Comparison of ENCODE assay signal across 16 cellular contexts in genomic region chr5:17222679-17223078, GRCh38. TPM values are rescaled to one million over a fixed set of nuclear protein-coding genes. Genes with fewer than 3 reads are reported as not detected.
A peak's percentile ranks its signal among the peaks of the same experiment; 100 is the strongest.
DNase-seq lines count a peak whose midpoint lies in the region; ATAC-seq, FAIRE-seq and TF ChIP-seq lines count a peak whose summit lies in the region.
"Had no signal": no experiment of that assay in that cellular context is flagged by ENCODE, and none has a peak within 500 bp of the region (broad histone marks: within the 10 kb centered on the region; RNA-seq: fewer than 3 reads in every experiment).

No MANE protein-coding gene starts in this region.

- peaks cover 7% of the 10 kb centered on the region; the same call in 1 of the 2 replicates for H3K79me1 ChIP-seq in H1 (ENCODE audit: low read depth, low read length)

- no peak overlapping the region for H3K4me3 Mint-ChIP-seq in T-helper 2 cell treated with Interferon-gamma antibody and Interleukin-4, amounts not matched to agents 5 μg/mL and 100 μg/mL, for 36 hours
- H3K4me3 Mint-ChIP-seq: natural killer cell had no signal

- TF ChIP-seq RAD21 in H1 (IDR thresholded peaks at IDR 0.05 in 1 of 2, conservative IDR thresholded peaks at IDR 0.05 in 1 of 2; ENCODE audit: low read depth in 2 of 2, low read length in 2 of 2) (no peak), neural cell (conservative IDR thresholded peaks at IDR 0.05) (no peak)

- no peaks in the 10 kb centered on the region for H3K4me1 Mint-ChIP-seq in T-helper 2 cell treated with Interferon-gamma antibody and Interleukin-4, amounts not matched to agents 5 μg/mL and 100 μg/mL, for 36 hours (ENCODE audit: low read depth)

- H4K8ac ChIP-seq in H1 (ENCODE audit: extremely low read depth, insufficient read depth, low read length) = no peak overlapping the region

- no peak overlapping the region for H3K56ac ChIP-seq in H1 (replicated peaks; ENCODE audit: insufficient read length, low read depth, low read length)

- FAIRE-seq in H1 (lab: Jason Lieb, UNC) = no peak

- DNase-seq in H1 (ENCODE audit: low read depth in 1 of 2, low spot score in 2 of 2) (no peak), NCI-H446 treated with DMSO at 0.1 percent for 48 hours (lab: John Stamatoyannopoulos, UW) (no peak)
- DNase-seq in T-helper 2 cell treated with Interferon-gamma antibody and Interleukin-4, amounts not matched to agents 5 μg/mL and 100 μg/mL, for 36 hours (ENCODE audit: low spot score) = no peak
- DNase-seq: activated T-cell treated with anti-CD3 and anti-CD28 coated beads, Interleukin-2, amount 50 U/mL, for 48 hours; HCEC 1CT; left ventricle myocardium superior; natural killer cell; stomach; T-helper 1 cell had no signal

- H2BK120ac ChIP-seq in H1 (replicated peaks; ENCODE audit: low read depth, low read length) = no peak overlapping the region

- H3F3A ChIP-seq in neural cell (ENCODE audit: insufficient read depth, low read length, poor library complexity, severe bottlenecking) = peaks cover 24% of the 10 kb centered on the region

- no peak for ATAC-seq in HG02759 (IDR thresholded peaks at IDR 0.05; ENCODE audit: unreplicated experiment)
- no peak for ATAC-seq in HG03521 (IDR thresholded peaks at IDR 0.05; ENCODE audit: unreplicated experiment)
- ATAC-seq: left ventricle myocardium superior, natural killer cell, sciatic nerve had no signal

- WGBS in H1 (ENCODE audit: extremely low coverage in 1 of 2, insufficient coverage in 1 of 2, insufficient read length in 1 of 2, insufficient replicate concordance in 2 of 2, low coverage in 1 of 2, low lambda C conversion rate in 2 of 2, missing lambda C conversion rate in 1 of 2), 2 experiments = 81% methylated on average over 2 of the region's 2 CpGs; no CpG with 5 or more reads in 1 of the 2 experiments

- TF ChIP-seq POLR2A in H1 (IDR thresholded peaks at IDR 0.05; ENCODE audit: control extremely low read depth in 1 of 2, low read depth in 2 of 2, low read length in 2 of 2) = no peak

- no peak overlapping the region for H3K14ac ChIP-seq in H1 (ENCODE audit: insufficient read length)

- H3K4ac ChIP-seq in H1 (replicated peaks; ENCODE audit: insufficient read length, low read depth, low read length) = no peak overlapping the region

- H3K27ac ChIP-seq in OCI-LY3 (ENCODE audit: low read length) = peak overlapping the region; percentile 99
- H3K27ac ChIP-seq in H1 (ENCODE audit: low read depth, low read length) = no peak overlapping the region
- H3K27ac ChIP-seq in neural cell (ENCODE audit: low read length) = peak overlapping the region; percentile 100
- H3K27ac ChIP-seq: BLaER1 treated with 17β-estradiol and CSF1 and Interleukin-3, amounts not matched to agents 10 nM and 100 nM; stomach had no signal

- TF ChIP-seq CTCF in OCI-LY3 (IDR thresholded peaks at IDR 0.05; ENCODE audit: low read depth, low read length) (no peak), H1 (IDR thresholded peaks at IDR 0.05; ENCODE audit: control extremely low read depth in 1 of 3, insufficient read depth in 1 of 3, low read depth in 1 of 3, low read length in 3 of 3) (no peak), neural cell (IDR thresholded peaks at IDR 0.05; ENCODE audit: poor library complexity, severe bottlenecking) (no peak)

- no peaks in the 10 kb centered on the region for H3K36me3 Mint-ChIP-seq in T-helper 2 cell treated with Interferon-gamma antibody and Interleukin-4, amounts not matched to agents 5 μg/mL and 100 μg/mL, for 36 hours (ENCODE audit: low read depth)
- H3K36me3 Mint-ChIP-seq: natural killer cell had no signal

- no peak overlapping the region for H3K27ac Mint-ChIP-seq in T-helper 2 cell treated with Interferon-gamma antibody and Interleukin-4, amounts not matched to agents 5 μg/mL and 100 μg/mL, for 36 hours
- H3K27ac Mint-ChIP-seq: natural killer cell had no signal

- no peak overlapping the region for H3K23ac ChIP-seq in H1 (ENCODE audit: insufficient read length)

- no peaks in the 10 kb centered on the region for H3K9me2 ChIP-seq in neural cell (ENCODE audit: insufficient read depth, low read length)

- peaks cover 21% of the 10 kb centered on the region for H3K27me3 Mint-ChIP-seq in T-helper 2 cell treated with Interferon-gamma antibody and Interleukin-4, amounts not matched to agents 5 μg/mL and 100 μg/mL, for 36 hours (ENCODE audit: low read depth)

- no peak overlapping the region for H2AK5ac ChIP-seq in H1 (ENCODE audit: low read depth, low read length)

- H2BK15ac ChIP-seq in H1 (ENCODE audit: low read length) = no peak overlapping the region

- H2BK12ac ChIP-seq in H1 (ENCODE audit: low read depth, low read length) = no peak overlapping the region; the same call in 1 of the 2 replicates

- TF ChIP-seq EP300 in H1 (IDR thresholded peaks at IDR 0.05; ENCODE audit: borderline replicate concordance in 1 of 2, low read depth in 2 of 2, low read length in 2 of 2) (no peak), neural cell (conservative IDR thresholded peaks at IDR 0.05; ENCODE audit: poor library complexity, severe bottlenecking) (no peak)

- H3K79me2 ChIP-seq in OCI-LY3 (ENCODE audit: low read length) (peaks cover 100% of the 10 kb centered on the region), H1 (ENCODE audit: control insufficient read depth in 1 of 2, insufficient read depth in 2 of 2, low read length in 2 of 2) (peaks cover 24 to 88% of the 10 kb centered on the region in 2 experiments), neural cell (replicated peaks; ENCODE audit: insufficient read depth, low read length) (peaks cover 91% of the 10 kb centered on the region)

- peaks cover 33% of the 10 kb centered on the region for H3K36me3 ChIP-seq in OCI-LY3 (replicated peaks; ENCODE audit: low read depth, low read length)
- peaks cover 0 to 8% (median 0%) of the 10 kb centered on the region in 4 experiments; a peak in 2 of 8 replicates for H3K36me3 ChIP-seq in H1 (ENCODE audit: control insufficient read depth in 2 of 4, insufficient read depth in 4 of 4, low read length in 3 of 4)
- peaks cover 10% of the 10 kb centered on the region for H3K36me3 ChIP-seq in neural cell (ENCODE audit: insufficient read depth, low read length)
- H3K36me3 ChIP-seq: stomach had no signal

- peak overlapping the region; percentile 91 for H3K9ac ChIP-seq in OCI-LY3 (ENCODE audit: low read length)
- no peak overlapping the region for H3K9ac ChIP-seq in H1 (replicated peaks in 1 of 4; ENCODE audit: extremely low read depth in 1 of 4, low read depth in 3 of 4, low read length in 3 of 4)
- H3K9ac ChIP-seq in neural cell (ENCODE audit: low read length) = peak overlapping the region; percentile 1
- H3K9ac ChIP-seq: BLaER1 treated with 17β-estradiol and CSF1 and Interleukin-3, amounts not matched to agents 10 nM and 100 nM had no signal

- peaks cover 72% of the 10 kb centered on the region for H3K4me1 ChIP-seq in OCI-LY3 (ENCODE audit: low read length)
- H3K4me1 ChIP-seq in H1 (replicated peaks in 1 of 4; ENCODE audit: control insufficient read depth in 3 of 4, insufficient read depth in 4 of 4, low read length in 3 of 4) = peaks cover 2 to 24% (median 13%) of the 10 kb centered on the region in 4 experiments

- H2BK5ac ChIP-seq in H1 (ENCODE audit: low read depth, low read length) = no peak overlapping the region

- peaks cover 8% of the 10 kb centered on the region; the same call in 1 of the 2 replicates for H3K23me2 ChIP-seq in H1 (ENCODE audit: low read depth, low read length)

- no peak overlapping the region for H4K91ac ChIP-seq in H1 (replicated peaks; ENCODE audit: insufficient read length, low read length)

- CTCF ChIA-PET in H1 (lab: Charles Lee; ENCODE audit: partially characterized antibody) = no interaction called here

- H3K4me2 ChIP-seq in OCI-LY3 (ENCODE audit: low read length) (peak overlapping the region; percentile 98), H1 (ENCODE audit: insufficient read depth in 1 of 2, low read depth in 2 of 2, low read length in 2 of 2) (peak overlapping the region; percentile 10 to 55; a peak in 1 of 4 replicates), neural cell (ENCODE audit: low read length) (peak overlapping the region; percentile 99)

- no peak overlapping the region for H3K18ac ChIP-seq in H1 (ENCODE audit: extremely low read depth, low read length)

- H3K9me3 Mint-ChIP-seq in T-helper 2 cell treated with Interferon-gamma antibody and Interleukin-4, amounts not matched to agents 5 μg/mL and 100 μg/mL, for 36 hours = no peaks in the 10 kb centered on the region

- no peaks in the 10 kb centered on the region for H3K27me3 ChIP-seq in OCI-LY3 (ENCODE audit: low read depth, low read length)
- H3K27me3 ChIP-seq in H1 (replicated peaks in 1 of 4; ENCODE audit: control insufficient read depth in 3 of 4, extremely low read depth in 1 of 4, insufficient read depth in 3 of 4, low read length in 3 of 4) = no peaks in the 10 kb centered on the region
- H3K27me3 ChIP-seq in neural cell (ENCODE audit: insufficient read depth, low read depth, low read length) = no peaks in the 10 kb centered on the region

- H3K9me3 ChIP-seq in OCI-LY3 (ENCODE audit: insufficient read depth, low read length) (no peaks in the 10 kb centered on the region), H1 (ENCODE audit: insufficient read depth in 2 of 2, low read depth in 1 of 2, low read length in 1 of 2) (no peaks in the 10 kb centered on the region), neural cell (ENCODE audit: low read length) (no peaks in the 10 kb centered on the region)
- H3K9me3 ChIP-seq: BLaER1 treated with 17β-estradiol and CSF1 and Interleukin-3, amounts not matched to agents 10 nM and 100 nM; stomach had no signal

- H2AFZ ChIP-seq in OCI-LY3 (ENCODE audit: low read depth, low read length) (no peak overlapping the region), H1 (ENCODE audit: low read length) (no peak overlapping the region), neural cell (ENCODE audit: low read depth, low read length) (no peak overlapping the region)

- H3K4me3 ChIP-seq in GM08714 (ENCODE audit: low read length) (peak overlapping the region; percentile 22; the same call in 1 of the 2 replicates), OCI-LY3 (ENCODE audit: low read length) (peak overlapping the region; percentile 98), H1 (ENCODE audit: extremely low read depth in 1 of 4, insufficient read depth in 2 of 4, low read depth in 3 of 4, low read length in 4 of 4) (no peak overlapping the region), neural cell (ENCODE audit: low read length) (peak overlapping the region; percentile 85)
- H3K4me3 ChIP-seq: BLaER1 treated with 17β-estradiol and CSF1 and Interleukin-3, amounts not matched to agents 10 nM and 100 nM; stomach had no signal

- H4K20me1 ChIP-seq in OCI-LY3 (ENCODE audit: insufficient read depth, low read length) = peaks cover 85% of the 10 kb centered on the region
- peaks cover 16 to 31% of the 10 kb centered on the region in 2 experiments for H4K20me1 ChIP-seq in H1 (replicated peaks in 1 of 2; ENCODE audit: control insufficient read depth in 1 of 2, insufficient read depth in 2 of 2, low read length in 2 of 2)
- peaks cover 48% of the 10 kb centered on the region for H4K20me1 ChIP-seq in neural cell (ENCODE audit: insufficient read depth)

- no peak overlapping the region for H2BK20ac ChIP-seq in H1 (ENCODE audit: low read length)

- POLR2A ChIA-PET in H1 (lab: Charles Lee; ENCODE audit: partially characterized antibody) = no interaction called here

- no peak overlapping the region for H4K5ac ChIP-seq in H1 (ENCODE audit: insufficient read length, low read depth, low read length)

RNA-seq across cellular contexts. Expression of gene BASP1, which starts 5.2 kb away (rescaled TPM):
- total RNA-seq in H1 (2021; fragmentation: NEBNext Ultra II Directional; extraction: Animal tissue kit (Norgen Biotek cat#: 25700)) = 95.2 and 97.7 TPM in 2 replicates
- polyA plus RNA-seq in H1 (2011; rRNA removed) (66.2 and 104 TPM in 2 replicates), neural cell (974 and 982 TPM in 2 replicates)
- polyA plus RNA-seq in H1 (2011; cell fraction: cytosol; rRNA removed) = 91.7 TPM
- polyA plus RNA-seq in H1 (2011; cell fraction: nucleus; rRNA removed) = 24.6 TPM
- polyA plus RNA-seq in H1 (2012, experiment 1 of 2) = 70.7 to 85.8 TPM (median 73.4 TPM) in 4 replicates
- polyA plus RNA-seq in H1 (2012, experiment 2 of 2) = 56.0 TPM
- 163 TPM for polyA plus RNA-seq in H1 (2013, experiment 1 of 2)
- 165 TPM for polyA plus RNA-seq in H1 (2013, experiment 2 of 2)
- polyA minus RNA-seq in H1 (2011; rRNA and poly(A)+ RNA removed) = 11.9 and 14.6 TPM in 2 replicates
- polyA minus RNA-seq in H1 (2011; cell fraction: cytosol; rRNA and poly(A)+ RNA removed) = 30.3 TPM
- 21.8 TPM for polyA minus RNA-seq in H1 (2011; cell fraction: nucleus; rRNA and poly(A)+ RNA removed)
- 465 and 492 TPM in 2 replicates for polyA minus RNA-seq in neural cell

Comparison
In these comparisons a context has a peak if more than half of its experiments do, and no peak if none do; other contexts are left out.
1. H3K4me3 ChIP-seq: peak in GM08714 (single experiment), OCI-LY3 (single experiment) and neural cell (single experiment); none in H1 (0 of 4).
2. H3K4me2 ChIP-seq: peak in every context shown above with its lines; median percentile 99 in neural cell; 98 in OCI-LY3; 32 in H1.
3. H3K9ac ChIP-seq: peak in OCI-LY3 (single experiment) and neural cell (single experiment); none in H1 (0 of 4).